14 cellular contexts compared by ENCODE assay signal in genomic region chr1:24692351-24692980, GRCh38. TPM values are rescaled to one million over a fixed set of nuclear protein-coding genes. Genes with fewer than 3 reads are reported as not detected.
DNase-seq lines count a peak whose midpoint lies in the region; ATAC-seq, FAIRE-seq and TF ChIP-seq lines count a peak whose summit lies in the region.
"Had no signal": no experiment of that assay in that cellular context is flagged by ENCODE, and none has a peak within 500 bp of the region (broad histone marks: within the 10 kb centered on the region; RNA-seq: fewer than 3 reads in every experiment).

No MANE protein-coding gene starts in this region.

- DNase-seq in HepG2 (ENCODE audit: low spot score) (no peak), right lobe of liver (no peak), islet precursor cell (peak; percentile 58), sigmoid colon (peak; percentile 24), NCI-H510A (lab: John Stamatoyannopoulos, UW) (no peak)
- no peak for DNase-seq in T-helper 2 cell treated with Interferon-gamma antibody and Interleukin-4, amounts not matched to agents 5 μg/mL and 100 μg/mL, for 36 hours (ENCODE audit: low spot score)
- DNase-seq in activated effector memory CD4-positive, alpha-beta T cell treated with Interleukin-2 at 50 U/mL for 16 hours: no peak
- DNase-seq: DMS53, GF-D8, GOT3, H9 had no signal

- no peak overlapping the region for H3K4me2 ChIP-seq in HepG2 (ENCODE audit: low read depth, low read length)

- TF ChIP-seq CTCF in HepG2 (CRISPR knock-in tag; IDR thresholded peaks at IDR 0.05) (no peak), right lobe of liver (IDR thresholded peaks at IDR 0.05) (no peak), sigmoid colon (IDR thresholded peaks at IDR 0.05) (no peak)

- H4K20me1 ChIP-seq in HepG2 (ENCODE audit: insufficient read depth, low read length): no peaks in the 10 kb centered on the region

- TF ChIP-seq EP300 in HepG2 (IDR thresholded peaks at IDR 0.05; ENCODE audit: low read depth in 2 of 2, low read length in 2 of 2): no peak
- TF ChIP-seq EP300 in HepG2 (CRISPR knock-in tag; IDR thresholded peaks at IDR 0.05; ENCODE audit: borderline replicate concordance): no peak
- TF ChIP-seq EP300 in sigmoid colon (IDR thresholded peaks at IDR 0.05): no peak

- POLR2A ChIA-PET in HepG2 (lab: Yijun Ruan, JAX): no interaction called here

- H3K4me3 ChIP-seq in HepG2 (replicated peaks in 1 of 3; ENCODE audit: insufficient read depth in 1 of 3, low read depth in 2 of 3, low read length in 3 of 3): no peak overlapping the region
- H3K4me3 ChIP-seq in right lobe of liver: no peak overlapping the region
- H3K4me3 ChIP-seq in sigmoid colon: no peak overlapping the region

- 83% methylated on average over 10 of the region's 10 CpGs for WGBS in HepG2 (ENCODE audit: low lambda C conversion rate)
- 83% methylated on average over 8 of the region's 10 CpGs for WGBS in right lobe of liver (ENCODE audit: insufficient coverage, low coverage, low lambda C conversion rate, missing lambda C conversion rate)
- 87 to 88% methylated on average over 10 of the region's 10 CpGs for WGBS in sigmoid colon, 2 donors

- H3K36me3 Mint-ChIP-seq in T-helper 2 cell treated with Interferon-gamma antibody and Interleukin-4, amounts not matched to agents 5 μg/mL and 100 μg/mL, for 36 hours (ENCODE audit: low read depth): no peaks in the 10 kb centered on the region

- H3K4me1 Mint-ChIP-seq in T-helper 2 cell treated with Interferon-gamma antibody and Interleukin-4, amounts not matched to agents 5 μg/mL and 100 μg/mL, for 36 hours (ENCODE audit: low read depth): peaks cover 17% of the 10 kb centered on the region

- H3K9ac ChIP-seq in HepG2 (ENCODE audit: insufficient read depth, low read depth, low read length): no peak overlapping the region

- H3K9me3 ChIP-seq in HepG2 (ENCODE audit: low read length) (no peaks in the 10 kb centered on the region), right lobe of liver (no peaks in the 10 kb centered on the region), sigmoid colon (no peaks in the 10 kb centered on the region)

- peaks cover 0 to 4% of the 10 kb centered on the region in 2 experiments; a peak in 1 of 5 replicates for H3K27me3 ChIP-seq in HepG2 (ENCODE audit: control insufficient read depth in 1 of 2, insufficient read depth in 2 of 2, low read length in 2 of 2)
- H3K27me3 ChIP-seq in right lobe of liver: no peaks in the 10 kb centered on the region
- H3K27me3 ChIP-seq in sigmoid colon: no peaks in the 10 kb centered on the region

- no TSS peak for BruUV-seq in HepG2 (replicated peaks; lab: Mats Ljungman, UMichigan)

- ATAC-seq in HepG2 (no peak), right lobe of liver (no peak), GM21360 (IDR thresholded peaks at IDR 0.05; ENCODE audit: unreplicated experiment) (no peak)

- CTCF ChIA-PET in HepG2 (lab: Yijun Ruan, JAX; ENCODE audit: low intra/inter-chr PET ratio, low total read pairs): no interaction called here

- intact Hi-C loops in HepG2 (cut with micrococcal nuclease; ENCODE audit: unreplicated experiment) (no loop called here), right lobe of liver (cut with DNase I) (loop anchor here in 1 of 2 donors (5.0 kb wide), 1 partner anchor 145 kb away; no protein-coding TSS in a partner anchor), sigmoid colon (cut with DNase I) (loop anchor here (5.0 kb wide), 1 partner anchor 55 kb away; the partner anchor contains the start of gene CLIC4)

- H3K27me3 Mint-ChIP-seq in T-helper 2 cell treated with Interferon-gamma antibody and Interleukin-4, amounts not matched to agents 5 μg/mL and 100 μg/mL, for 36 hours (ENCODE audit: low read depth): peaks cover 7% of the 10 kb centered on the region

- no peaks in the 10 kb centered on the region for H3K9me3 Mint-ChIP-seq in T-helper 2 cell treated with Interferon-gamma antibody and Interleukin-4, amounts not matched to agents 5 μg/mL and 100 μg/mL, for 36 hours

- no peak overlapping the region for H3K27ac ChIP-seq in HepG2 (ENCODE audit: extremely low read length, insufficient read depth, low read length)
- no peak overlapping the region for H3K27ac ChIP-seq in right lobe of liver
- H3K27ac ChIP-seq in sigmoid colon: no peak overlapping the region
- H3K27ac ChIP-seq: 22Rv1 had no signal

- in situ Hi-C loops in HepG2 (cut with HindIII; ENCODE audit: extremely low pct_ligation_motif_present, low pct_unique_long_range_greater_than_20kb): loop anchor here (5.0 kb wide), 1 partner anchor 135 kb away; no protein-coding TSS in a partner anchor

- no peak for TF ChIP-seq POLR2A in HepG2 (IDR thresholded peaks at IDR 0.05; ENCODE audit: insufficient read depth in 1 of 2, low read depth in 2 of 2, low read length in 2 of 2)
- no peak for TF ChIP-seq POLR2A in right lobe of liver (IDR thresholded peaks at IDR 0.05)
- no peak for TF ChIP-seq POLR2A in sigmoid colon (IDR thresholded peaks at IDR 0.05)

- H3K79me2 ChIP-seq in HepG2 (ENCODE audit: insufficient read depth, low read length): no peaks in the 10 kb centered on the region

- H2AFZ ChIP-seq in HepG2 (ENCODE audit: low read length): no peak overlapping the region

- H3K4me3 Mint-ChIP-seq in T-helper 2 cell treated with Interferon-gamma antibody and Interleukin-4, amounts not matched to agents 5 μg/mL and 100 μg/mL, for 36 hours: no peak overlapping the region
- H3K4me3 Mint-ChIP-seq: CD14-positive monocyte, H9 had no signal

- H3K36me3 ChIP-seq in HepG2 (replicated peaks in 1 of 2; ENCODE audit: control insufficient read depth in 1 of 2, insufficient read depth in 2 of 2, low read length in 2 of 2): no peaks in the 10 kb centered on the region
- no peaks in the 10 kb centered on the region for H3K36me3 ChIP-seq in right lobe of liver
- no peaks in the 10 kb centered on the region for H3K36me3 ChIP-seq in sigmoid colon

- H3K4me1 ChIP-seq in HepG2 (ENCODE audit: insufficient read depth, low read length): peaks cover 40% of the 10 kb centered on the region
- peaks cover 0 to 3% (median 0%) of the 10 kb centered on the region in 4 donors for H3K4me1 ChIP-seq in right lobe of liver
- H3K4me1 ChIP-seq in sigmoid colon: peaks cover 0 to 22% (median 16%) of the 10 kb centered on the region in 4 donors

- FAIRE-seq in HepG2 (lab: Jason Lieb, UNC): no peak

- peak overlapping the region; percentile 7 for H3K27ac Mint-ChIP-seq in T-helper 2 cell treated with Interferon-gamma antibody and Interleukin-4, amounts not matched to agents 5 μg/mL and 100 μg/mL, for 36 hours
- H3K27ac Mint-ChIP-seq: CD14-positive monocyte had no signal

- TF ChIP-seq RAD21 in HepG2 (CRISPR knock-in tag; IDR thresholded peaks at IDR 0.05): no peak

RNA-seq across cellular contexts. Expression of gene SRRM1, which starts 49.4 kb away (rescaled TPM):
- total RNA-seq in HepG2 (2016; rRNA removed; fragmentation: Illumina TruSeq; extraction: Trizol): 31.6 and 33.7 TPM in 2 replicates
- total RNA-seq in HepG2 (2016; cell fraction: cytosol; rRNA removed; fragmentation: Illumina TruSeq; extraction: Trizol; ENCODE audit: low read depth): 13.1 and 14.5 TPM in 2 replicates
- 27.6 and 35.1 TPM in 2 replicates for total RNA-seq in HepG2 (2016; cell fraction: insoluble cytoplasmic fraction; rRNA removed; fragmentation: Illumina TruSeq; extraction: Trizol)
- total RNA-seq in HepG2 (2016; cell fraction: membrane; rRNA removed; fragmentation: Illumina TruSeq; extraction: Trizol): 19.4 and 21.8 TPM in 2 replicates
- 80.4 and 81.8 TPM in 2 replicates for total RNA-seq in HepG2 (2016; cell fraction: nucleus; rRNA removed; fragmentation: Illumina TruSeq; extraction: Trizol)
- polyA plus RNA-seq in HepG2 (2011; rRNA removed): 44.5 and 46.8 TPM in 2 replicates
- 12.5 and 17.1 TPM in 2 replicates for polyA plus RNA-seq in HepG2 (2011; cell fraction: cytosol; rRNA removed)
- 113 and 116 TPM in 2 replicates for polyA plus RNA-seq in HepG2 (2011; cell fraction: nucleus; rRNA removed)
- 96.3 and 117 TPM in 2 replicates for polyA plus RNA-seq in HepG2 (2012)
- 5.2 and 5.8 TPM in 2 replicates for polyA plus RNA-seq in HepG2 (2016; cell fraction: cytosol; fragmentation: Illumina TruSeq; extraction: Trizol; ENCODE audit: low read depth)
- polyA plus RNA-seq in HepG2 (2016; cell fraction: insoluble cytoplasmic fraction; fragmentation: Illumina TruSeq; extraction: Trizol; ENCODE audit: low read depth): 52.3 and 57.6 TPM in 2 replicates
- polyA plus RNA-seq in HepG2 (2016; cell fraction: membrane; fragmentation: Illumina TruSeq; extraction: Trizol; ENCODE audit: low read depth): 13.5 and 15.6 TPM in 2 replicates
- polyA plus RNA-seq in HepG2 (2016; cell fraction: nucleus; fragmentation: Illumina TruSeq; extraction: Trizol; ENCODE audit: insufficient read depth, low read depth): 147 and 162 TPM in 2 replicates
- polyA minus RNA-seq in HepG2 (2011; rRNA and poly(A)+ RNA removed; ENCODE audit: low replicate concordance): 27.3 and 67.7 TPM in 2 replicates
- 15.2 and 21.5 TPM in 2 replicates for polyA minus RNA-seq in HepG2 (2011; cell fraction: cytosol; rRNA and poly(A)+ RNA removed)
- polyA minus RNA-seq in HepG2 (2011; cell fraction: nucleus; rRNA and poly(A)+ RNA removed): 224 and 225 TPM in 2 replicates
- total RNA-seq in right lobe of liver: 10 to 100 TPM; 41.1 to 52.0 (median 44.9) TPM
- total RNA-seq in sigmoid colon: 100 to 1,000 TPM in 1 of 4 donors, 10 to 100 TPM in 3; 81.5 to 171 (median 89.6) TPM
- 10 to 100 TPM; 19.2 to 51.4 (median 21.7) TPM for polyA plus RNA-seq in sigmoid colon

RNA-seq across cellular contexts. Expression of gene CLIC4, which starts 52.8 kb away (rescaled TPM):
- total RNA-seq in HepG2 (2016; rRNA removed; fragmentation: Illumina TruSeq; extraction: Trizol): 77.4 and 120 TPM in 2 replicates
- total RNA-seq in HepG2 (2016; cell fraction: cytosol; rRNA removed; fragmentation: Illumina TruSeq; extraction: Trizol; ENCODE audit: low read depth): 5.2 and 5.7 TPM in 2 replicates
- 79.6 and 107 TPM in 2 replicates for total RNA-seq in HepG2 (2016; cell fraction: insoluble cytoplasmic fraction; rRNA removed; fragmentation: Illumina TruSeq; extraction: Trizol)
- 27.3 and 32.5 TPM in 2 replicates for total RNA-seq in HepG2 (2016; cell fraction: membrane; rRNA removed; fragmentation: Illumina TruSeq; extraction: Trizol)
- 53.7 and 61.5 TPM in 2 replicates for total RNA-seq in HepG2 (2016; cell fraction: nucleus; rRNA removed; fragmentation: Illumina TruSeq; extraction: Trizol)
- 19.9 and 23.3 TPM in 2 replicates for polyA plus RNA-seq in HepG2 (2011; rRNA removed)
- 15.6 and 24.0 TPM in 2 replicates for polyA plus RNA-seq in HepG2 (2011; cell fraction: cytosol; rRNA removed)
- 8.0 and 12.1 TPM in 2 replicates for polyA plus RNA-seq in HepG2 (2011; cell fraction: nucleus; rRNA removed)
- polyA plus RNA-seq in HepG2 (2012): 51.1 and 58.9 TPM in 2 replicates
- polyA plus RNA-seq in HepG2 (2016; cell fraction: cytosol; fragmentation: Illumina TruSeq; extraction: Trizol; ENCODE audit: low read depth): 5.0 and 5.8 TPM in 2 replicates
- polyA plus RNA-seq in HepG2 (2016; cell fraction: insoluble cytoplasmic fraction; fragmentation: Illumina TruSeq; extraction: Trizol; ENCODE audit: low read depth): 122 and 132 TPM in 2 replicates
- polyA plus RNA-seq in HepG2 (2016; cell fraction: membrane; fragmentation: Illumina TruSeq; extraction: Trizol; ENCODE audit: low read depth): 19.2 and 20.4 TPM in 2 replicates
- 62.7 and 67.7 TPM in 2 replicates for polyA plus RNA-seq in HepG2 (2016; cell fraction: nucleus; fragmentation: Illumina TruSeq; extraction: Trizol; ENCODE audit: insufficient read depth, low read depth)
- polyA minus RNA-seq in HepG2 (2011; rRNA and poly(A)+ RNA removed; ENCODE audit: low replicate concordance): 11.1 and 23.5 TPM in 2 replicates
- 41.9 and 45.3 TPM in 2 replicates for polyA minus RNA-seq in HepG2 (2011; cell fraction: cytosol; rRNA and poly(A)+ RNA removed)
- 31.5 and 33.2 TPM in 2 replicates for polyA minus RNA-seq in HepG2 (2011; cell fraction: nucleus; rRNA and poly(A)+ RNA removed)
- total RNA-seq in right lobe of liver: 10 to 100 TPM; 35.0 to 63.6 (median 44.3) TPM
- total RNA-seq in sigmoid colon: 100 to 1,000 TPM; 334 to 443 (median 385) TPM
- 10 to 100 TPM; 37.8 to 39.9 (median 37.9) TPM for polyA plus RNA-seq in sigmoid colon

Comparison
In these comparisons a context has a peak if more than half of its experiments do, and no peak if none do; other contexts are left out.
1. DNase-seq: peak in islet precursor cell (single experiment) and sigmoid colon (single experiment); none in HepG2 (single experiment), right lobe of liver (0 of 3), T-helper 2 cell treated with Interferon-gamma antibody and Interleukin-4, amounts not matched to agents 5 μg/mL and 100 μg/mL, for 36 hours (single experiment), activated effector memory CD4-positive, alpha-beta T cell treated with Interleukin-2 at 50 U/mL for 16 hours (single experiment) and NCI-H510A (single experiment).